Comparison of ENCODE assay signal across 8 cellular contexts in genomic region chr14:24093901-24094838, GRCh38. TPM values are rescaled to one million over a fixed set of nuclear protein-coding genes. Genes with fewer than 3 reads are reported as not detected.
DNase-seq lines count a peak whose midpoint lies in the region; ATAC-seq and TF ChIP-seq lines count a peak whose summit lies in the region.

PCK2 (plus strand) TSS chr14:24094311; CDS start chr14:24094406, 95 bp downstream.

- peak; percentile 46 for ATAC-seq in GM21825 (IDR thresholded peaks at IDR 0.05; ENCODE audit: unreplicated experiment)

- no peaks in the 10 kb centered on the region for H3K9me3 Mint-ChIP-seq in neural crest cell

- no peaks in the 10 kb centered on the region for H3K27me3 Mint-ChIP-seq in neural crest cell (ENCODE audit: low read depth)

- peaks cover 38% of the 10 kb centered on the region for H3K4me1 Mint-ChIP-seq in neural crest cell

- peak; percentile 91 for TF ChIP-seq POLR2A in Raji (IDR thresholded peaks at IDR 0.05; ENCODE audit: insufficient read depth, low read depth, low read length)

- peak within 1 kb of the TSS; percentile 77 for H3K4me3 ChIP-seq in fibroblast of villous mesenchyme (ENCODE audit: low read depth, low read length)

- H3K4me3 Mint-ChIP-seq in neural crest cell = peak within 1 kb of the TSS; percentile 94

- no peaks in the 10 kb centered on the region for H3K36me3 Mint-ChIP-seq in neural crest cell (ENCODE audit: low read depth)

- H3K27ac Mint-ChIP-seq in neural crest cell (ENCODE audit: unreplicated experiment) = peak within 1 kb of the TSS; percentile 93

- TF ChIP-seq CTCF in fibroblast of villous mesenchyme (IDR thresholded peaks at IDR 0.05; ENCODE audit: insufficient read depth, low read depth, low read length) (no peak), neural crest cell (conservative IDR thresholded peaks at IDR 0.05) (no peak)

- DNase-seq in DMS153 treated with DMSO at 0.1 percent for 48 hours (lab: John Stamatoyannopoulos, UW; ENCODE audit: unreplicated experiment) (peak; percentile 84), LHCN-M2 (ENCODE audit: low read depth) (peak; percentile 70), fibroblast of villous mesenchyme (ENCODE audit: low read depth) (peak; percentile 94), neural crest cell (ENCODE audit: low read depth, low spot score) (peak; percentile 71), stromal cell of bone marrow (ENCODE audit: low read depth) (peak; percentile 63)
- DNase-seq in activated effector memory CD4-positive, alpha-beta T cell treated with Interleukin-2 at 50 U/mL for 16 hours = peak; percentile 69

RNA-seq across cellular contexts. Expression of gene PCK2, which starts in this region (rescaled TPM):
- total RNA-seq in LHCN-M2 (2014; rRNA removed) (5.1 and 9.4 TPM in 2 replicates), fibroblast of villous mesenchyme (13.0 and 33.2 TPM in 2 replicates), neural crest cell (26.1 and 26.7 TPM in 2 replicates)
- polyA plus RNA-seq in LHCN-M2 (2012) = 8.1 TPM

Comparison
In these comparisons a context has a peak if more than half of its experiments do, and no peak if none do; other contexts are left out.
1. Peak in every context shown above with its lines: DNase-seq, ATAC-seq and H3K4me3 ChIP-seq.